21 cellular contexts compared by ENCODE assay signal in the genomic region with DNA sequence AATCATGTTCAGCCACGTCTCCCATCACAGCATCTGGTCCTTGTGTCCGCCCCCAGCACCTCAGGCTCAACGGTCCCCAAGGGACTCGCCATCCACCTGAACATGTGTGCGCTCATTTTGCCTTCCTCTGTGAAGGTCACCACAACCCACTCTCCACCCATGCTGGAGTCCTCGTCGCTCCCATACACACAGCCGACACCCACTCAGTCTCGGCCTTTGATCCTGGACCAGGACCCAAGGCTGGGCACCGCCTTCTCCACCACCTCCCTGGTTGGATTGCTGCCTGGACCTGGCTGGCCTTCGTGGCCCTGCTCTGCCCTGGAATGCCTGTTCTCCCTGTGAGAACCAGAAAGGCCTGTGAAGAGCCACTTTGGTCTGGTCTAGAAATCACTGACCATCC.
DNase-seq lines count a peak whose midpoint lies in the region; ATAC-seq and TF ChIP-seq lines count a peak whose summit lies in the region.
"Had no signal": no experiment of that assay in that cellular context is flagged by ENCODE, and none has a peak within 500 bp of the region (broad histone marks: within the 10 kb centered on the region; RNA-seq: fewer than 3 reads in every experiment).

No MANE protein-coding gene starts in this region.

- TF ChIP-seq POLR2A in heart left ventricle (IDR thresholded peaks at IDR 0.05) (no peak), right lobe of liver (IDR thresholded peaks at IDR 0.05) (no peak)

- H3K36me3 ChIP-seq in heart left ventricle (no peaks in the 10 kb centered on the region), right lobe of liver (no peaks in the 10 kb centered on the region)
- H3K36me3 ChIP-seq: BLaER1 treated with 17β-estradiol and CSF1 and Interleukin-3, amounts not matched to agents 10 nM and 100 nM; MG63 had no signal

- no peak overlapping the region for H3K4me3 ChIP-seq in heart left ventricle
- no peak overlapping the region for H3K4me3 ChIP-seq in right lobe of liver
- H3K4me3 ChIP-seq: BLaER1 treated with 17β-estradiol and CSF1 and Interleukin-3, amounts not matched to agents 10 nM and 100 nM; MG63; PC-9 had no signal

- intact Hi-C loops in natural killer cell (cut with micrococcal nuclease) (no loop called here), heart left ventricle (cut with DNase I) (no loop called here), right lobe of liver (cut with DNase I) (no loop called here)

- H3K4me1 ChIP-seq in heart left ventricle (peaks cover 0 to 6% (median 0%) of the 10 kb centered on the region in 12 donors), right lobe of liver (peaks cover 0 to 42% (median 11%) of the 10 kb centered on the region in 4 donors)

- no peaks in the 10 kb centered on the region for H3K4me1 Mint-ChIP-seq in natural killer cell treated with Interleukin-12 subunit alpha and Interleukin-12 subunit beta and Interleukin-15 and Interleukin-18, amount 100 ng/mL, for 72 hours (ENCODE audit: low read depth in 2 of 2)
- H3K4me1 Mint-ChIP-seq in natural killer cell (no peaks in the 10 kb centered on the region), type B pancreatic cell (ENCODE audit: unreplicated experiment) (no peaks in the 10 kb centered on the region)

- H3K27ac ChIP-seq in heart left ventricle (no peak overlapping the region), right lobe of liver (peak overlapping the region in 1 of 3 donors; percentile 48)
- H3K27ac ChIP-seq: BLaER1 treated with 17β-estradiol and CSF1 and Interleukin-3, amounts not matched to agents 10 nM and 100 nM; PC-9 had no signal

- H3K27ac Mint-ChIP-seq in natural killer cell treated with Interleukin-12 subunit alpha and Interleukin-12 subunit beta and Interleukin-15 and Interleukin-18, amount 100 ng/mL, for 72 hours = no peak overlapping the region
- H3K27ac Mint-ChIP-seq in natural killer cell (no peak overlapping the region), type B pancreatic cell (no peak overlapping the region)
- H3K27ac Mint-ChIP-seq: CD4-positive, alpha-beta T cell had no signal

- H3K27me3 Mint-ChIP-seq in natural killer cell treated with Interleukin-12 subunit alpha and Interleukin-12 subunit beta and Interleukin-15 and Interleukin-18, amount 100 ng/mL, for 72 hours = peaks cover 8 to 21% of the 10 kb centered on the region in 2 donors
- H3K27me3 Mint-ChIP-seq in natural killer cell (ENCODE audit: low read depth in 2 of 2) = peaks cover 8 to 16% of the 10 kb centered on the region in 2 donors
- H3K27me3 Mint-ChIP-seq in type B pancreatic cell = peaks cover 5% of the 10 kb centered on the region

- peak in 1 of 2 donors; percentile 54 for ATAC-seq in natural killer cell treated with Interleukin-12 subunit alpha and Interleukin-12 subunit beta and Interleukin-15 and Interleukin-18, amount 100 ng/mL, for 72 hours
- ATAC-seq in natural killer cell (no peak), heart left ventricle (peak; percentile 49 to 82 (median 50)), right lobe of liver (peak; percentile 89 to 96 (median 91))

- peaks cover 2% of the 10 kb centered on the region for H3K9me3 Mint-ChIP-seq in natural killer cell treated with Interleukin-12 subunit alpha and Interleukin-12 subunit beta and Interleukin-15 and Interleukin-18, amount 100 ng/mL, for 72 hours
- H3K9me3 Mint-ChIP-seq in natural killer cell = no peaks in the 10 kb centered on the region
- peaks cover 5% of the 10 kb centered on the region for H3K9me3 Mint-ChIP-seq in type B pancreatic cell
- H3K9me3 Mint-ChIP-seq: CD4-positive, alpha-beta T cell had no signal

- H3K4me3 Mint-ChIP-seq in natural killer cell treated with Interleukin-12 subunit alpha and Interleukin-12 subunit beta and Interleukin-15 and Interleukin-18, amount 100 ng/mL, for 72 hours = no peak overlapping the region
- H3K4me3 Mint-ChIP-seq in natural killer cell (no peak overlapping the region), type B pancreatic cell (no peak overlapping the region)
- H3K4me3 Mint-ChIP-seq: CD4-positive, alpha-beta T cell had no signal

- WGBS in heart left ventricle, 4 donors = 69 to 81% (median 77%) methylated on average over 10 to 11 of the region's 11 CpGs
- WGBS in right lobe of liver (ENCODE audit: insufficient coverage, low coverage, low lambda C conversion rate, missing lambda C conversion rate) = 25% methylated on average over 5 of the region's 11 CpGs

- H3K9me3 ChIP-seq in heart left ventricle (no peaks in the 10 kb centered on the region), right lobe of liver (no peaks in the 10 kb centered on the region)
- H3K9me3 ChIP-seq: BLaER1 treated with 17β-estradiol and CSF1 and Interleukin-3, amounts not matched to agents 10 nM and 100 nM; MG63 had no signal

- H3K27me3 ChIP-seq in heart left ventricle = no peaks in the 10 kb centered on the region
- no peaks in the 10 kb centered on the region for H3K27me3 ChIP-seq in right lobe of liver
- H3K27me3 ChIP-seq: BLaER1 treated with 17β-estradiol and CSF1 and Interleukin-3, amounts not matched to agents 10 nM and 100 nM; MG63 had no signal

- no peak for TF ChIP-seq CTCF in natural killer cell (IDR thresholded peaks at IDR 0.05)
- no peak for TF ChIP-seq CTCF in heart left ventricle (IDR thresholded peaks at IDR 0.05)
- TF ChIP-seq CTCF in right lobe of liver (IDR thresholded peaks at IDR 0.05) = no peak
- TF ChIP-seq CTCF in type B pancreatic cell (conservative IDR thresholded peaks at IDR 0.05) = no peak

- DNase-seq in natural killer cell treated with Interleukin-12 subunit alpha and Interleukin-12 subunit beta and Interleukin-15 and Interleukin-18, amount 100 ng/mL, for 72 hours (ENCODE audit: low spot score) = peak; percentile 5
- no peak for DNase-seq in natural killer cell
- DNase-seq in heart left ventricle = peak in 1 of 5 donors; percentile 51
- peak; percentile 85 to 95 (median 92) for DNase-seq in right lobe of liver
- no peak for DNase-seq in type B pancreatic cell (ENCODE audit: extremely low spot score, unreplicated experiment)
- DNase-seq in DMS114 treated with DMSO at 0.1 percent for 48 hours (lab: John Stamatoyannopoulos, UW; ENCODE audit: unreplicated experiment) = no peak
- no peak for DNase-seq in AG20443 (ENCODE audit: low spot score)
- DNase-seq: AML-193; CD4-positive, alpha-beta T cell; DMS53; KBM-7; MG63; NCI-H1105 treated with DMSO at 0.1 percent for 48 hours; NCI-H146; NCI-H1930; NCI-H446 treated with DMSO at 0.1 percent for 48 hours; NCI-H526; PC-9; RPMI8226; SHP77 treated with DMSO at 0.1 percent for 48 hours had no signal

- H3K36me3 Mint-ChIP-seq in natural killer cell treated with Interleukin-12 subunit alpha and Interleukin-12 subunit beta and Interleukin-15 and Interleukin-18, amount 100 ng/mL, for 72 hours = no peaks in the 10 kb centered on the region
- H3K36me3 Mint-ChIP-seq in natural killer cell (no peaks in the 10 kb centered on the region), type B pancreatic cell (no peaks in the 10 kb centered on the region)

Comparison
In these comparisons a context has a peak if more than half of its experiments do, and no peak if none do; other contexts are left out.
1. DNase-seq: peak in natural killer cell treated with Interleukin-12 subunit alpha and Interleukin-12 subunit beta and Interleukin-15 and Interleukin-18, amount 100 ng/mL, for 72 hours (single experiment) and right lobe of liver (3 of 3); none in natural killer cell (single experiment), type B pancreatic cell (single experiment), DMS114 treated with DMSO at 0.1 percent for 48 hours (single experiment) and AG20443 (single experiment).
2. ATAC-seq: peak in heart left ventricle (4 of 4) and right lobe of liver (4 of 4); none in natural killer cell (0 of 3).